ENCODE assay signal across 17 cellular contexts in the genomic region with DNA sequence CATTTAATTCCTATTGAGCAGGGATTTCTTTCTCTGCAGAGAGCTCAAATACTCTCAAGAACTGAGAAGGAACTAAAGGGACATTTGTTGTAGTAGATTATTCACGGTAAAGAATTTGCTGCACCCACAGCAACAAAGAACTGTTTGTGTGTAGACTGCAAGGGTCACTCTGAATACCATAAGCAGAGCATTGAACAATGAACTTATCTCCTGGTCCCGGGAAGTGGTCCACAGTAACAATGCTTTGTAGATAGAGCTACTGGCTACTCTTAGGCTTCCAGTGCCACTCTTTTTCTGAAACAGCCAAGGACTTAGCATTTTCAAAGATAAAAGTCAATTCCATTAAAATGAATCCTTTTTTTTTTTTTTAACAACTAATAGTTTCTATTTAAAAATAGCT.
DNase-seq lines count a peak whose midpoint lies in the region; ATAC-seq and TF ChIP-seq lines count a peak whose summit lies in the region.
"Had no signal": no experiment of that assay in that cellular context is flagged by ENCODE, and none has a peak within 500 bp of the region (broad histone marks: within the 10 kb centered on the region; RNA-seq: fewer than 3 reads in every experiment).

No MANE protein-coding gene starts in this region.

- DNase-seq in HuH-7.5 (ENCODE audit: low spot score) (peak; percentile 5), astrocyte of the spinal cord (ENCODE audit: low read depth, low spot score) (peak; percentile 17), medulla oblongata (ENCODE audit: extremely low spot score) (peak; percentile 13), sciatic nerve (ENCODE audit: low spot score) (no peak)
- no peak for DNase-seq in activated T-helper 2 cell treated with anti-CD3 and anti-CD28 coated beads, Interferon-gamma antibody, Interleukin-2, Interleukin-4, amounts not matched to agents 10 μg/mL and 5 μg/mL and 100 μg/mL, durations not matched to agents 14 hours and 24 hours and 36 hours (ENCODE audit: low spot score)
- DNase-seq in activated CD4-positive, alpha-beta T cell treated with anti-CD3 and anti-CD28 coated beads for 48 hours: no peak
- DNase-seq: CD4-positive, CD25-positive, alpha-beta regulatory T cell; GM23248; NCI-H1048; NCI-H146; NCI-H2081; NCI-H774; PC-3 had no signal

- H3K36me3 Mint-ChIP-seq in activated T-helper 2 cell treated with anti-CD3 and anti-CD28 coated beads, Interferon-gamma antibody, Interleukin-2, Interleukin-4, amounts not matched to agents 10 μg/mL and 5 μg/mL and 100 μg/mL, durations not matched to agents 14 hours and 24 hours and 36 hours (ENCODE audit: low read depth): no peaks in the 10 kb centered on the region
- H3K36me3 Mint-ChIP-seq: CD4-positive, CD25-positive, alpha-beta regulatory T cell had no signal

- in situ Hi-C loops in astrocyte of the spinal cord (cut with HindIII; ENCODE audit: low sequenced_read_pairs): no loop called here

- H3K4me1 Mint-ChIP-seq in activated T-helper 2 cell treated with anti-CD3 and anti-CD28 coated beads, Interferon-gamma antibody, Interleukin-2, Interleukin-4, amounts not matched to agents 10 μg/mL and 5 μg/mL and 100 μg/mL, durations not matched to agents 14 hours and 24 hours and 36 hours (ENCODE audit: low read depth): peaks cover 1% of the 10 kb centered on the region

- H3K4me3 Mint-ChIP-seq in activated T-helper 2 cell treated with anti-CD3 and anti-CD28 coated beads, Interferon-gamma antibody, Interleukin-2, Interleukin-4, amounts not matched to agents 10 μg/mL and 5 μg/mL and 100 μg/mL, durations not matched to agents 14 hours and 24 hours and 36 hours (ENCODE audit: low read depth): no peak overlapping the region
- H3K4me3 Mint-ChIP-seq: B cell; CD4-positive, CD25-positive, alpha-beta regulatory T cell had no signal

- ATAC-seq in sciatic nerve (peak; percentile 42), GM19467 (IDR thresholded peaks at IDR 0.05; ENCODE audit: unreplicated experiment) (no peak), HG02763 (IDR thresholded peaks at IDR 0.05; ENCODE audit: unreplicated experiment) (no peak)
- ATAC-seq: PC-3 had no signal

- H3K27me3 Mint-ChIP-seq in activated T-helper 2 cell treated with anti-CD3 and anti-CD28 coated beads, Interferon-gamma antibody, Interleukin-2, Interleukin-4, amounts not matched to agents 10 μg/mL and 5 μg/mL and 100 μg/mL, durations not matched to agents 14 hours and 24 hours and 36 hours (ENCODE audit: low read depth): peaks cover 6% of the 10 kb centered on the region
- H3K27me3 Mint-ChIP-seq: B cell; CD4-positive, CD25-positive, alpha-beta regulatory T cell had no signal

- intact Hi-C loops in sciatic nerve (cut with DNase I): no loop called here
- intact Hi-C loops in activated T-helper 2 cell treated with anti-CD3 and anti-CD28 coated beads, Interferon-gamma antibody, Interleukin-2, Interleukin-4, amounts not matched to agents 10 μg/mL and 5 μg/mL and 100 μg/mL, durations not matched to agents 14 hours and 24 hours and 36 hours (cut with micrococcal nuclease): no loop called here

- TF ChIP-seq CTCF in astrocyte of the spinal cord (IDR thresholded peaks at IDR 0.05; ENCODE audit: low read depth, low read length): no peak

- H3K4me3 ChIP-seq in astrocyte of the spinal cord (ENCODE audit: low read depth, low read length): no peak overlapping the region
- H3K4me3 ChIP-seq: GM23248, SJCRH30 had no signal

- H3K9me3 Mint-ChIP-seq in activated T-helper 2 cell treated with anti-CD3 and anti-CD28 coated beads, Interferon-gamma antibody, Interleukin-2, Interleukin-4, amounts not matched to agents 10 μg/mL and 5 μg/mL and 100 μg/mL, durations not matched to agents 14 hours and 24 hours and 36 hours: peaks cover 14% of the 10 kb centered on the region

- no peak overlapping the region for H3K27ac Mint-ChIP-seq in activated T-helper 2 cell treated with anti-CD3 and anti-CD28 coated beads, Interferon-gamma antibody, Interleukin-2, Interleukin-4, amounts not matched to agents 10 μg/mL and 5 μg/mL and 100 μg/mL, durations not matched to agents 14 hours and 24 hours and 36 hours
- H3K27ac Mint-ChIP-seq: B cell; CD4-positive, CD25-positive, alpha-beta regulatory T cell had no signal

Comparison
In these comparisons a context has a peak if more than half of its experiments do, and no peak if none do; other contexts are left out.
1. DNase-seq: peak in HuH-7.5 (single experiment), astrocyte of the spinal cord (single experiment) and medulla oblongata (single experiment); none in sciatic nerve (single experiment), activated T-helper 2 cell treated with anti-CD3 and anti-CD28 coated beads, Interferon-gamma antibody, Interleukin-2, Interleukin-4, amounts not matched to agents 10 μg/mL and 5 μg/mL and 100 μg/mL, durations not matched to agents 14 hours and 24 hours and 36 hours (single experiment) and activated CD4-positive, alpha-beta T cell treated with anti-CD3 and anti-CD28 coated beads for 48 hours (single experiment).